In the genomic region with DNA sequence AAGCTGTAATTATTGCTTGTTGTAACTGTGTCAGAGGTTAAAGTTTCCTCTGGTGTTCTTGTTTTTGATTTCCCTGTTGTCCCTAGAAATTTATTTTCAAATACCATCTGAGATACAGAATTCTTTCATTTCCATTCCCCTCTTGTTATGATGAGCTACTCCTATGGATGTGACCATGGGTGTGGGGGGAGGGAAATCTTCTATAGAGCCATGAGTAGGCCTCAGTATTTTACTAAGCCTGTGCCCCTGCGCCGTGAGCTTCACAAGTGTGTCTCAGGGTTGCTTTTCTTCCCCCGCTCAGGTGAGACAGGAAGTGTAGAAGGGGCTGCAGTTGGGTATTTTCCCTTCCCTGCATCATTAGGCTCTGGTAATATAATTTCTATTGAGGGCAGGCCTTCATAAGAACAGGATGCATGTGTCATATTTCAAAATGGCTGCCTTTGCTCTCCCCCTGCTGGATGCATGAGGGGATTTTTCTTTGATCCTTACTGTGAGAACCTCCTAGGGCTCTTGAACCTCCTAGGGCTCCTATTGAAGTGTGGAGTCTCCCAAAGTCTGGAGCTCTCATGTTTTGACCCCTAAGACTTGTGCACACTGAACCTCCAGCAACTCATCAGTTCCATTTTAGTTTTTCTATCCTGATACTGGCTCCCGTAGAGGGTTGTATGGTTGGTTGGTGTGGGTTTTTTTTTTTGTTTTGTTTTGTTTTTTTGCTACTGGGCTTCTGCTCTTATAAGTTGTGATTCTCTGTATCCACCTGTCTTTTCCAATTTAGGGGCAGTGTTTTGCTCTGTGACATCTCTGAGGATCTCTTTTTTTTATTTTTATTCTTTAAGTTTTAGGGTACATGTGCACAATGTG, we compare ENCODE assay signal across 9 cellular contexts.
A peak's percentile ranks its signal among the peaks of the same experiment; 100 is the strongest.
DNase-seq lines count a peak whose midpoint lies in the region; TF ChIP-seq lines count a peak whose summit lies in the region.
"Had no signal": no experiment of that assay in that cellular context is flagged by ENCODE, and none has a peak within 500 bp of the region (broad histone marks: within the 10 kb centered on the region; RNA-seq: fewer than 3 reads in every experiment).

No MANE protein-coding gene starts in this region.

- no peaks in the 10 kb centered on the region for H3K4me1 Mint-ChIP-seq in activated T-helper 1 cell treated with anti-CD3 and anti-CD28 coated beads, Interleukin-12 subunit alpha, Interleukin-12 subunit beta, Interleukin-2, Interleukin-4 antibody, amounts not matched to agents 30 ng/mL and 10 ng/mL and 1 ng/mL, durations not matched to agents 14 hours and 24 hours and 36 hours (ENCODE audit: low read depth)
- H3K4me1 Mint-ChIP-seq: naive B cell had no signal

- no peaks in the 10 kb centered on the region for H3K9me3 ChIP-seq in parathyroid adenoma (ENCODE audit: control insufficient read depth, low read length)

- peak; percentile 37 for DNase-seq in ELF-1 (ENCODE audit: low read depth, low spot score)
- peak; percentile 39 for DNase-seq in H4 (ENCODE audit: low spot score)
- peak; percentile 52 for DNase-seq in NCI-H748 treated with DMSO at 0.1 percent for 48 hours (lab: John Stamatoyannopoulos, UW)
- peak; percentile 69 for DNase-seq in fibroblast of mammary gland (ENCODE audit: low read depth)
- DNase-seq in activated T-helper 1 cell treated with anti-CD3 and anti-CD28 coated beads, Interleukin-12 subunit alpha, Interleukin-12 subunit beta, Interleukin-2, Interleukin-4 antibody, amounts not matched to agents 30 ng/mL and 10 ng/mL and 1 ng/mL, durations not matched to agents 14 hours and 24 hours and 36 hours (ENCODE audit: low spot score), result no peak
- DNase-seq in activated CD4-positive, CD25-positive, alpha-beta regulatory T cell (lab: John Stamatoyannopoulos, UW), result no peak
- no peak for DNase-seq in NOMO-1 treated with DMSO at 0.1 percent for 48 hours (lab: John Stamatoyannopoulos, UW; ENCODE audit: unreplicated experiment)
- DNase-seq: naive B cell had no signal

- TF ChIP-seq CTCF in fibroblast of mammary gland (conservative IDR thresholded peaks at IDR 0.05; ENCODE audit: control insufficient read depth, insufficient read depth, low read depth, low read length) (peak; percentile 64), parathyroid adenoma (IDR thresholded peaks at IDR 0.05) (peak; percentile 40)

- H3K9ac ChIP-seq in parathyroid adenoma, result no peak overlapping the region

- H2AFZ ChIP-seq in parathyroid adenoma, result no peak overlapping the region

- no peaks in the 10 kb centered on the region for H3K9me3 Mint-ChIP-seq in activated T-helper 1 cell treated with anti-CD3 and anti-CD28 coated beads, Interleukin-12 subunit alpha, Interleukin-12 subunit beta, Interleukin-2, Interleukin-4 antibody, amounts not matched to agents 30 ng/mL and 10 ng/mL and 1 ng/mL, durations not matched to agents 14 hours and 24 hours and 36 hours

- intact Hi-C loops in activated T-helper 1 cell treated with anti-CD3 and anti-CD28 coated beads, Interleukin-12 subunit alpha, Interleukin-12 subunit beta, Interleukin-2, Interleukin-4 antibody, amounts not matched to agents 30 ng/mL and 10 ng/mL and 1 ng/mL, durations not matched to agents 14 hours and 24 hours and 36 hours (cut with micrococcal nuclease), result no loop called here

- no peaks in the 10 kb centered on the region for H3K36me3 Mint-ChIP-seq in activated T-helper 1 cell treated with anti-CD3 and anti-CD28 coated beads, Interleukin-12 subunit alpha, Interleukin-12 subunit beta, Interleukin-2, Interleukin-4 antibody, amounts not matched to agents 30 ng/mL and 10 ng/mL and 1 ng/mL, durations not matched to agents 14 hours and 24 hours and 36 hours (ENCODE audit: low read depth)
- H3K36me3 Mint-ChIP-seq: naive B cell had no signal

- H3K79me2 ChIP-seq in parathyroid adenoma, result peaks cover 17% of the 10 kb centered on the region

- no peaks in the 10 kb centered on the region for H3K27me3 Mint-ChIP-seq in activated T-helper 1 cell treated with anti-CD3 and anti-CD28 coated beads, Interleukin-12 subunit alpha, Interleukin-12 subunit beta, Interleukin-2, Interleukin-4 antibody, amounts not matched to agents 30 ng/mL and 10 ng/mL and 1 ng/mL, durations not matched to agents 14 hours and 24 hours and 36 hours (ENCODE audit: insufficient read depth)
- H3K27me3 Mint-ChIP-seq: naive B cell had no signal

- H3K4me3 ChIP-seq in fibroblast of mammary gland (ENCODE audit: control insufficient read depth, low read depth, low read length) (no peak overlapping the region), parathyroid adenoma (ENCODE audit: low read depth, low read length) (no peak overlapping the region)

- no peak overlapping the region for H3K4me2 ChIP-seq in parathyroid adenoma (ENCODE audit: low read length)

- no peak overlapping the region for H3K4me3 Mint-ChIP-seq in activated T-helper 1 cell treated with anti-CD3 and anti-CD28 coated beads, Interleukin-12 subunit alpha, Interleukin-12 subunit beta, Interleukin-2, Interleukin-4 antibody, amounts not matched to agents 30 ng/mL and 10 ng/mL and 1 ng/mL, durations not matched to agents 14 hours and 24 hours and 36 hours
- H3K4me3 Mint-ChIP-seq: naive B cell had no signal

- no peak overlapping the region for H3K27ac Mint-ChIP-seq in activated T-helper 1 cell treated with anti-CD3 and anti-CD28 coated beads, Interleukin-12 subunit alpha, Interleukin-12 subunit beta, Interleukin-2, Interleukin-4 antibody, amounts not matched to agents 30 ng/mL and 10 ng/mL and 1 ng/mL, durations not matched to agents 14 hours and 24 hours and 36 hours
- H3K27ac Mint-ChIP-seq: naive B cell had no signal

- H3K27ac ChIP-seq in parathyroid adenoma, result no peak overlapping the region

- no peaks in the 10 kb centered on the region for H3K36me3 ChIP-seq in parathyroid adenoma (ENCODE audit: control insufficient read depth, insufficient read depth, low read length)

- H3K27me3 ChIP-seq in parathyroid adenoma (ENCODE audit: control insufficient read depth, insufficient read depth, low read length), result no peaks in the 10 kb centered on the region

- peaks cover 17% of the 10 kb centered on the region for H3K4me1 ChIP-seq in parathyroid adenoma

Comparison
In these comparisons a context has a peak if more than half of its experiments do, and no peak if none do; other contexts are left out.
1. DNase-seq: peak in ELF-1 (single experiment), H4 (single experiment), NCI-H748 treated with DMSO at 0.1 percent for 48 hours (single experiment) and fibroblast of mammary gland (single experiment); none in activated T-helper 1 cell treated with anti-CD3 and anti-CD28 coated beads, Interleukin-12 subunit alpha, Interleukin-12 subunit beta, Interleukin-2, Interleukin-4 antibody, amounts not matched to agents 30 ng/mL and 10 ng/mL and 1 ng/mL, durations not matched to agents 14 hours and 24 hours and 36 hours (single experiment), activated CD4-positive, CD25-positive, alpha-beta regulatory T cell (0 of 4) and NOMO-1 treated with DMSO at 0.1 percent for 48 hours (single experiment).